Comparison of ENCODE assay signal across 11 cellular contexts in genomic region chr3:118760611-118761606, GRCh38.
DNase-seq lines count a peak whose midpoint lies in the region; ATAC-seq and TF ChIP-seq lines count a peak whose summit lies in the region.
"Had no signal": no experiment of that assay in that cellular context is flagged by ENCODE, and none has a peak within 500 bp of the region (broad histone marks: within the 10 kb centered on the region; RNA-seq: fewer than 3 reads in every experiment).

No MANE protein-coding gene starts in this region.

- ATAC-seq in PC-3 (peak; percentile 31; the same call in 1 of the 2 replicates), aorta (ENCODE audit: low FRiP score) (no peak)
- ATAC-seq: right cardiac atrium had no signal

- POLR2A ChIA-PET in PC-3 (lab: Charles Lee; ENCODE audit: unreplicated experiment), result no interaction called here

- H3K27ac ChIP-seq in PC-3 (ENCODE audit: low read length) (no peak overlapping the region), aorta (ENCODE audit: low read depth in 1 of 2, low read length in 2 of 2) (no peak overlapping the region)
- no peak overlapping the region for H3K27ac ChIP-seq in effector memory CD4-positive, alpha-beta T cell (ENCODE audit: insufficient read depth, low read length, poor library complexity, severe bottlenecking)

- H3K4me3 ChIP-seq in PC-3 (ENCODE audit: low read length) (no peak overlapping the region), aorta (ENCODE audit: low read length in 2 of 2) (no peak overlapping the region)
- H3K4me3 ChIP-seq in effector memory CD4-positive, alpha-beta T cell (ENCODE audit: insufficient read depth, low read depth, low read length, poor library complexity, severe bottlenecking), result no peak overlapping the region

- no peak overlapping the region for H3K9ac ChIP-seq in PC-3 (ENCODE audit: low read length)

- no peak overlapping the region for H2AFZ ChIP-seq in PC-3 (ENCODE audit: low read length)

- no peaks in the 10 kb centered on the region for H3K9me3 Mint-ChIP-seq in activated CD4-positive, alpha-beta T cell treated with anti-CD3 and anti-CD28 coated beads, Interleukin-2, amount 10 ng/mL, durations not matched to agents 24 days and 14 days

- no peaks in the 10 kb centered on the region for H3K27me3 Mint-ChIP-seq in activated CD4-positive, alpha-beta T cell treated with anti-CD3 and anti-CD28 coated beads, Interleukin-2, amount 10 ng/mL, durations not matched to agents 24 days and 14 days

- TF ChIP-seq CTCF in PC-3 (conservative IDR thresholded peaks at IDR 0.05; ENCODE audit: low read depth, low read length), result 0 out of 2 replicates have a peak, but pooled peaks have one; percentile 16

- DNase-seq in NCI-H345 (lab: John Stamatoyannopoulos, UW) (peak; percentile 1), NCI-H345 treated with DMSO at 0.1 percent for 48 hours (lab: John Stamatoyannopoulos, UW; ENCODE audit: unreplicated experiment) (no peak), HT-29 (ENCODE audit: low spot score) (peak; percentile 14), PC-3 (no peak), MV-4-11 (lab: John Stamatoyannopoulos, UW) (no peak), aorta (no peak)
- no peak for DNase-seq in effector memory CD4-positive, alpha-beta T cell
- DNase-seq in activated CD4-positive, alpha-beta T cell treated with anti-CD3 and anti-CD28 coated beads, Interleukin-2, amount 10 ng/mL, durations not matched to agents 24 days and 14 days, result no peak
- DNase-seq: head of caudate nucleus, NCI-H748 treated with DMSO at 0.1 percent for 48 hours, right cardiac atrium had no signal

- WGBS in aorta, 2 donors, result 40 to 44% methylated on average over 5 of the region's 5 CpGs

- H3K4me3 Mint-ChIP-seq in activated CD4-positive, alpha-beta T cell treated with anti-CD3 and anti-CD28 coated beads, Interleukin-2, amount 10 ng/mL, durations not matched to agents 24 days and 14 days, result no peak overlapping the region

- no peaks in the 10 kb centered on the region for H3K36me3 Mint-ChIP-seq in activated CD4-positive, alpha-beta T cell treated with anti-CD3 and anti-CD28 coated beads, Interleukin-2, amount 10 ng/mL, durations not matched to agents 24 days and 14 days (ENCODE audit: low read depth)

- no TSS peak for BruUV-seq in PC-3 (replicated peaks; lab: Mats Ljungman, UMichigan)

- no peaks in the 10 kb centered on the region for H3K79me2 ChIP-seq in PC-3 (ENCODE audit: low read length)

- no peak overlapping the region for H3K27ac Mint-ChIP-seq in activated CD4-positive, alpha-beta T cell treated with anti-CD3 and anti-CD28 coated beads, Interleukin-2, amount 10 ng/mL, durations not matched to agents 24 days and 14 days

- H3K27me3 ChIP-seq in PC-3 (ENCODE audit: low read length) (no peaks in the 10 kb centered on the region), aorta (ENCODE audit: control insufficient read depth in 1 of 2, insufficient read depth in 2 of 2, low read length in 1 of 2) (no peaks in the 10 kb centered on the region)
- no peaks in the 10 kb centered on the region for H3K27me3 ChIP-seq in effector memory CD4-positive, alpha-beta T cell (replicated peaks; ENCODE audit: control insufficient read depth, insufficient read depth, low read length, poor library complexity, severe bottlenecking)

- intact Hi-C loops in PC-3 (cut with micrococcal nuclease), result no loop called here
- intact Hi-C loops in aorta (cut with DNase I), result no loop called here
- intact Hi-C loops in activated CD4-positive, alpha-beta T cell treated with anti-CD3 and anti-CD28 coated beads, Interleukin-2, amount 10 ng/mL, durations not matched to agents 24 days and 14 days (cut with micrococcal nuclease), result no loop called here

- H3K9me3 ChIP-seq in PC-3 (ENCODE audit: low read length) (no peaks in the 10 kb centered on the region), aorta (ENCODE audit: control insufficient read depth, low read length) (no peaks in the 10 kb centered on the region)
- no peaks in the 10 kb centered on the region for H3K9me3 ChIP-seq in effector memory CD4-positive, alpha-beta T cell (ENCODE audit: control insufficient read depth, low read length)

- H3K36me3 ChIP-seq in PC-3 (ENCODE audit: low read depth, low read length), result no peaks in the 10 kb centered on the region
- H3K36me3 ChIP-seq in effector memory CD4-positive, alpha-beta T cell (ENCODE audit: control insufficient read depth, insufficient read depth, low read length), result no peaks in the 10 kb centered on the region
- no peaks in the 10 kb centered on the region for H3K36me3 ChIP-seq in aorta (ENCODE audit: control insufficient read depth in 1 of 2, insufficient read depth in 2 of 2, low read length in 1 of 2)

- no peaks in the 10 kb centered on the region for H3F3A ChIP-seq in PC-3 (ENCODE audit: low read length, unreplicated experiment)

- H3K4me1 ChIP-seq in PC-3 (ENCODE audit: insufficient read depth, low read length) (no peaks in the 10 kb centered on the region), aorta (ENCODE audit: control insufficient read depth in 1 of 2, insufficient read depth in 2 of 2, low read length in 2 of 2) (no peaks in the 10 kb centered on the region)
- H3K4me1 ChIP-seq in effector memory CD4-positive, alpha-beta T cell (ENCODE audit: control insufficient read depth, insufficient read depth, low read length, poor library complexity, severe bottlenecking), result no peaks in the 10 kb centered on the region

- no peaks in the 10 kb centered on the region for H3K4me1 Mint-ChIP-seq in activated CD4-positive, alpha-beta T cell treated with anti-CD3 and anti-CD28 coated beads, Interleukin-2, amount 10 ng/mL, durations not matched to agents 24 days and 14 days

- no peak overlapping the region for H3K4me2 ChIP-seq in PC-3 (ENCODE audit: low read length)

- no peaks in the 10 kb centered on the region for H4K20me1 ChIP-seq in PC-3 (ENCODE audit: low read length)

- H3K9me2 ChIP-seq in PC-3 (replicated peaks; ENCODE audit: low read length), result no peaks in the 10 kb centered on the region

- CTCF ChIA-PET in PC-3 (lab: Charles Lee), result no interaction called here

Comparison
In these comparisons a context has a peak if more than half of its experiments do, and no peak if none do; other contexts are left out.
1. DNase-seq: peak in NCI-H345 (single experiment) and HT-29 (single experiment); none in NCI-H345 treated with DMSO at 0.1 percent for 48 hours (single experiment), PC-3 (single experiment), MV-4-11 (single experiment), effector memory CD4-positive, alpha-beta T cell (0 of 3), aorta (0 of 2) and activated CD4-positive, alpha-beta T cell treated with anti-CD3 and anti-CD28 coated beads, Interleukin-2, amount 10 ng/mL, durations not matched to agents 24 days and 14 days (single experiment).